In genomic region chrX:23742693-23743622, GRCh38 we compare ENCODE assay signal across 8 cellular contexts. TPM values are rescaled to one million over a fixed set of nuclear protein-coding genes. Genes with fewer than 3 reads are reported as not detected.
DNase-seq lines count a peak whose midpoint lies in the region; ATAC-seq and FAIRE-seq lines count a peak whose summit lies in the region.

Gene ACOT9, minus strand, starts transcription at chrX:23743276. Its CDS starts 132 bp downstream, at chrX:23743144.

- FAIRE-seq in GM19239 (lab: Jason Lieb, UNC): peak; percentile 90

- H3K9me3 ChIP-seq in mesodermal cell (ENCODE audit: control insufficient read depth, low read length): no peaks in the 10 kb centered on the region

- peaks cover 10% of the 10 kb centered on the region for H3K4me1 ChIP-seq in mesodermal cell (ENCODE audit: control insufficient read depth, insufficient read depth, low read length, poor library complexity, severe bottlenecking)

- peak within 1 kb of the TSS; percentile 85 for H3K27ac ChIP-seq in mesodermal cell (ENCODE audit: low read depth, low read length, severe bottlenecking)

- DNase-seq in C1 segment of cervical spinal cord (lab: John Stamatoyannopoulos, UW) (peak; percentile 4 to 81 (median 45)), GM19239 (ENCODE audit: insufficient read length, low spot score) (peak; percentile 60), NOMO-1 treated with dmso at 0.1 percent for 144 hours (lab: John Stamatoyannopoulos, UW; ENCODE audit: unreplicated experiment) (peak; percentile 63)
- DNase-seq in activated CD8-positive, alpha-beta memory T cell treated with anti-CD3 and anti-CD28 coated beads, Interleukin-2, amount 50 U/mL, for 1 hour (ENCODE audit: extremely low read depth): peak; percentile 21
- peak; percentile 23 for DNase-seq in stimulated activated CD8-positive, alpha-beta memory T cell treated with anti-CD3 and anti-CD28 coated beads, Interleukin-15, amount 100 ng/mL, for 24 hours (ENCODE audit: low read depth)

- H3K4me3 ChIP-seq in mesodermal cell (ENCODE audit: extremely low read depth, insufficient read depth, low read length, poor library complexity, severe bottlenecking): peak within 1 kb of the TSS; percentile 64

- no peaks in the 10 kb centered on the region for H3K36me3 ChIP-seq in mesodermal cell (ENCODE audit: control insufficient read depth, insufficient read depth, low read length)

- WGBS in mesodermal cell (ENCODE audit: insufficient coverage in 2 of 2), 2 experiments: 1 to 3% methylated on average over 34 to 55 of the region's 74 CpGs

- in situ Hi-C loops in endometrial microvascular endothelial cells (cut with HindIII; ENCODE audit: inconsistent ontology term, low pct_unique_long_range_greater_than_20kb, low sequenced_read_pairs): no loop called here

- ATAC-seq in HG03442 (IDR thresholded peaks at IDR 0.05; ENCODE audit: unreplicated experiment): peak; percentile 94

RNA-seq across cellular contexts. Expression of gene ACOT9, which starts in this region (rescaled TPM):
- total RNA-seq in endometrial microvascular endothelial cells (ENCODE audit: inconsistent ontology term): 99.5 TPM
- 47.6 TPM for polyA plus RNA-seq in mesodermal cell (2013, experiment 1 of 2)
- 49.3 TPM for polyA plus RNA-seq in mesodermal cell (2013, experiment 2 of 2)

Comparison
In these comparisons a context has a peak if more than half of its experiments do, and no peak if none do; other contexts are left out.
1. Peak in every context shown above with its lines: DNase-seq, ATAC-seq, H3K4me3 ChIP-seq and H3K27ac ChIP-seq.